32 cellular contexts compared by ENCODE assay signal in genomic region chr16:9404811-9405210, GRCh38.
"Had no signal": no experiment of that assay in that cellular context is flagged by ENCODE, and none has a peak within 500 bp of the region (broad histone marks: within the 10 kb centered on the region; RNA-seq: fewer than 3 reads in every experiment).

No MANE protein-coding gene starts in this region.

- H3K9me3 ChIP-seq: ovary, psoas muscle, suprapubic skin, testis, transverse colon, upper lobe of left lung, uterus had no signal

- H3K4me3 Mint-ChIP-seq: naive B cell; naive thymus-derived CD8-positive, alpha-beta T cell; natural killer cell treated with Interleukin-12 subunit alpha and Interleukin-12 subunit beta and Interleukin-15 and Interleukin-18, amount 100 ng/mL, for 72 hours; nephron progenitor cell; neural crest cell; stimulated activated memory B cell treated with anti-CD40 and anti-IgM and Interleukin-4, amounts not matched to agents 10 μg/mL and 1 μg/mL and 100 μg/mL, for 72 hours; stimulated activated naive CD8-positive, alpha-beta T cell treated with anti-CD3 and anti-CD28 coated beads, Interleukin-15, amount 100 ng/mL, for 72 hours had no signal

- H3K79me2 ChIP-seq: parathyroid adenoma had no signal

- H3K36me3 Mint-ChIP-seq: naive B cell; naive thymus-derived CD8-positive, alpha-beta T cell; natural killer cell treated with Interleukin-12 subunit alpha and Interleukin-12 subunit beta and Interleukin-15 and Interleukin-18, amount 100 ng/mL, for 72 hours; stimulated activated memory B cell treated with anti-CD40 and anti-IgM and Interleukin-4, amounts not matched to agents 10 μg/mL and 1 μg/mL and 100 μg/mL, for 72 hours had no signal

- ATAC-seq: naive thymus-derived CD8-positive, alpha-beta T cell; psoas muscle; right cardiac atrium; sciatic nerve; stimulated activated memory B cell treated with anti-CD40 and anti-IgM and Interleukin-4, amounts not matched to agents 10 μg/mL and 1 μg/mL and 100 μg/mL, for 72 hours; stimulated activated naive CD8-positive, alpha-beta T cell treated with anti-CD3 and anti-CD28 coated beads, Interleukin-15, amount 100 ng/mL, for 72 hours; stimulated activated naive CD8-positive, alpha-beta T cell treated with anti-CD3 and anti-CD28 coated beads, Interleukin-15, Interleukin-2, amounts not matched to agents 100 U/mL and 50 U/mL, for 24 hours had no signal

- H2AFZ ChIP-seq: parathyroid adenoma had no signal

- H3K27me3 ChIP-seq: ovary, spleen, suprapubic skin, testis, tibial artery, transverse colon, upper lobe of left lung, uterus had no signal

- H3K36me3 ChIP-seq: ovary, spleen, suprapubic skin, tibial artery, transverse colon, upper lobe of left lung, uterus had no signal

- DNase-seq: naive B cell; naive thymus-derived CD8-positive, alpha-beta T cell; nephron progenitor cell; occipital lobe; ovary; posterior cingulate gyrus; psoas muscle; right cardiac atrium; spleen; stimulated activated CD4-positive, alpha-beta T cell treated with anti-CD3 and anti-CD28 coated beads, Interleukin-12 subunit alpha, Interleukin-12 subunit beta, amount 100 ng/mL, for 4 hours; stimulated activated CD4-positive, alpha-beta T cell treated with anti-CD3 and anti-CD28 coated beads, Interleukin-1b, Interleukin-23, amount 100 ng/mL, for 48 hours; stimulated activated CD4-positive, alpha-beta T cell treated with anti-CD3 and anti-CD28 coated beads, Interleukin-4, amount 100 ng/mL, for 1 hour; stimulated activated CD4-positive, alpha-beta T cell treated with anti-CD3 and anti-CD28 coated beads, Interleukin-4, amount 100 ng/mL, for 4 hours; stimulated activated CD8-positive, alpha-beta memory T cell treated with anti-CD3 and anti-CD28 coated beads, Interleukin-4, amount 100 ng/mL, for 48 hours; stimulated activated naive CD4-positive, alpha-beta T cell; stimulated activated naive CD8-positive, alpha-beta T cell treated with anti-CD3 and anti-CD28 coated beads, Interleukin-15, amount 100 ng/mL, for 72 hours; stimulated activated naive CD8-positive, alpha-beta T cell treated with anti-CD3 and anti-CD28 coated beads, Interleukin-15, Interleukin-2, amounts not matched to agents 100 U/mL and 50 U/mL, for 24 hours; substantia nigra; testis; tibial artery; transverse colon; upper lobe of left lung; uterus had no signal

- H3K9me3 Mint-ChIP-seq: nephron progenitor cell, neural crest cell had no signal

- H3K27ac Mint-ChIP-seq: naive B cell; naive thymus-derived CD8-positive, alpha-beta T cell; natural killer cell treated with Interleukin-12 subunit alpha and Interleukin-12 subunit beta and Interleukin-15 and Interleukin-18, amount 100 ng/mL, for 72 hours; nephron progenitor cell; progenitor cell of endocrine pancreas; stimulated activated memory B cell treated with anti-CD40 and anti-IgM and Interleukin-4, amounts not matched to agents 10 μg/mL and 1 μg/mL and 100 μg/mL, for 72 hours; stimulated activated naive CD8-positive, alpha-beta T cell treated with anti-CD3 and anti-CD28 coated beads, Interleukin-15, amount 100 ng/mL, for 72 hours had no signal

- H3K4me3 ChIP-seq: ovary, psoas muscle, skin epidermis, smooth muscle cell, spleen, suprapubic skin, testis, tibial artery, transverse colon, upper lobe of left lung, uterus had no signal

- H3K9ac ChIP-seq: parathyroid adenoma had no signal

- H3K27ac ChIP-seq: ovary, parathyroid adenoma, psoas muscle, skin epidermis, spleen, suprapubic skin, testis, tibial artery, transverse colon, upper lobe of left lung, uterus had no signal

- H3K27me3 Mint-ChIP-seq: stimulated activated memory B cell treated with anti-CD40 and anti-IgM and Interleukin-4, amounts not matched to agents 10 μg/mL and 1 μg/mL and 100 μg/mL, for 72 hours; stimulated activated naive CD8-positive, alpha-beta T cell treated with anti-CD3 and anti-CD28 coated beads, Interleukin-15, amount 100 ng/mL, for 72 hours had no signal

- H3K4me2 ChIP-seq: smooth muscle cell had no signal

- H3K4me1 ChIP-seq: parathyroid adenoma, psoas muscle, spleen, suprapubic skin, testis, tibial artery, transverse colon, uterus had no signal

- H3K4me1 Mint-ChIP-seq: naive B cell; naive thymus-derived CD8-positive, alpha-beta T cell; stimulated activated memory B cell treated with anti-CD40 and anti-IgM and Interleukin-4, amounts not matched to agents 10 μg/mL and 1 μg/mL and 100 μg/mL, for 72 hours; stimulated activated naive CD8-positive, alpha-beta T cell treated with anti-CD3 and anti-CD28 coated beads, Interleukin-15, amount 100 ng/mL, for 72 hours had no signal
